In genomic region chr1:99737016-99737415, GRCh38 we compare ENCODE assay signal across 8 cellular contexts. TPM values are rescaled to one million over a fixed set of nuclear protein-coding genes. Genes with fewer than 3 reads are reported as not detected.
A peak's percentile ranks its signal among the peaks of the same experiment; 100 is the strongest.
DNase-seq lines count a peak whose midpoint lies in the region; ATAC-seq and TF ChIP-seq lines count a peak whose summit lies in the region.

No MANE protein-coding gene starts in this region.

- H3K27ac Mint-ChIP-seq in Caco-2 (ENCODE audit: unreplicated experiment) = no peak overlapping the region
- no peak overlapping the region for H3K27ac Mint-ChIP-seq in CD4-positive, alpha-beta T cell

- no peak overlapping the region for H3K23ac ChIP-seq in trophoblast cell (ENCODE audit: low read length)

- no peaks in the 10 kb centered on the region for H3K9me3 Mint-ChIP-seq in Caco-2 (ENCODE audit: unreplicated experiment)
- no peaks in the 10 kb centered on the region for H3K9me3 Mint-ChIP-seq in CD4-positive, alpha-beta T cell

- H3K4me1 Mint-ChIP-seq in Caco-2 (ENCODE audit: low read depth, unreplicated experiment) = peaks cover 12% of the 10 kb centered on the region
- no peaks in the 10 kb centered on the region for H3K4me1 Mint-ChIP-seq in CD4-positive, alpha-beta T cell (ENCODE audit: low read depth)

- H3K9me3 ChIP-seq in Caco-2 (no peaks in the 10 kb centered on the region), trophoblast cell (ENCODE audit: insufficient read depth, low read depth, low read length) (no peaks in the 10 kb centered on the region)
- H3K9me3 ChIP-seq in CD4-positive, alpha-beta T cell (ENCODE audit: control insufficient read depth, low read length) = no peaks in the 10 kb centered on the region

- H3K79me1 ChIP-seq in trophoblast cell (ENCODE audit: low read length) = no peaks in the 10 kb centered on the region

- no peaks in the 10 kb centered on the region for H3K27me3 Mint-ChIP-seq in Caco-2 (ENCODE audit: insufficient read depth, unreplicated experiment)
- H3K27me3 Mint-ChIP-seq in CD4-positive, alpha-beta T cell = no peaks in the 10 kb centered on the region

- POLR2A ChIA-PET in Caco-2 (lab: Charles Lee) = no interaction called here
- POLR2A ChIA-PET in CD4-positive, alpha-beta T cell (lab: Charles Lee) = no interaction called here

- no peak overlapping the region for H3K9ac ChIP-seq in trophoblast cell (ENCODE audit: low read length)

- no peaks in the 10 kb centered on the region for H3K27me3 ChIP-seq in Caco-2 (replicated peaks; ENCODE audit: control insufficient read depth, insufficient read depth, low read length)
- no peaks in the 10 kb centered on the region for H3K27me3 ChIP-seq in trophoblast cell (ENCODE audit: insufficient read depth, low read length)
- H3K27me3 ChIP-seq in CD4-positive, alpha-beta T cell (ENCODE audit: control insufficient read depth, insufficient read depth, low read length) = no peaks in the 10 kb centered on the region

- DNase-seq in Caco-2 (peak; percentile 34 to 45), HPDE6-E6E7 (ENCODE audit: extremely low spot score) (peak; percentile 20), RPMI7951 (ENCODE audit: low read depth) (peak; percentile 58), fibroblast of the conjunctiva (ENCODE audit: low read depth) (peak; percentile 43), trophoblast cell (peak; percentile 2 to 38)
- no peak for DNase-seq in CD4-positive, alpha-beta T cell
- no peak for DNase-seq in effector CD4-positive, alpha-beta T cell

- H2AFZ ChIP-seq in trophoblast cell (ENCODE audit: insufficient read depth, low read length, poor library complexity) = no peak overlapping the region

- TF ChIP-seq CTCF in Caco-2 (IDR thresholded peaks at IDR 0.05; ENCODE audit: insufficient read depth in 1 of 2, low read depth in 1 of 2, low read length in 1 of 2, severe bottlenecking in 1 of 2, unreplicated experiment in 1 of 2) = peak in 1 of 2 experiments; percentile 37
- TF ChIP-seq CTCF in CD4-positive, alpha-beta T cell (IDR thresholded peaks at IDR 0.05) = no peak

- no peak overlapping the region for H3K27ac ChIP-seq in trophoblast cell (ENCODE audit: low read depth, low read length)
- H3K27ac ChIP-seq in CD4-positive, alpha-beta T cell (ENCODE audit: low read depth, low read length) = no peak overlapping the region

- H3K4me3 ChIP-seq in Caco-2 (ENCODE audit: low read depth, low read length) (no peak overlapping the region), trophoblast cell (ENCODE audit: low read depth, low read length) (no peak overlapping the region)

- H4K8ac ChIP-seq in trophoblast cell (ENCODE audit: low read depth, low read length) = peak overlapping the region; percentile 60

- ATAC-seq in CD4-positive, alpha-beta T cell (ENCODE audit: poor library complexity) = no peak
- no peak for ATAC-seq in GM18498 (IDR thresholded peaks at IDR 0.05; ENCODE audit: unreplicated experiment)

- H3K4me2 ChIP-seq in trophoblast cell (ENCODE audit: low read length) = no peak overlapping the region

- no peak overlapping the region for H2BK5ac ChIP-seq in trophoblast cell (ENCODE audit: low read depth, low read length, poor library complexity)

- CTCF ChIA-PET in Caco-2 (lab: Charles Lee) = no interaction called here
- CTCF ChIA-PET in CD4-positive, alpha-beta T cell (lab: Charles Lee) = no interaction called here

- no peak overlapping the region for H3K18ac ChIP-seq in trophoblast cell (ENCODE audit: low read length)

- intact Hi-C loops in Caco-2 (cut with micrococcal nuclease; ENCODE audit: unreplicated experiment) = loop anchor here (1.0 to 2.0 kb wide), 3 partner anchors 9 to 557 kb away; no protein-coding TSS in a partner anchor
- intact Hi-C loops in CD4-positive, alpha-beta T cell (cut with DNase I, micrococcal nuclease) = no loop called here

- BruUV-seq in Caco-2 (replicated peaks; lab: Mats Ljungman, UMichigan) = no TSS peak

- H3K4ac ChIP-seq in trophoblast cell (ENCODE audit: low read depth, low read length) = no peak overlapping the region

- no peaks in the 10 kb centered on the region for H3K36me3 Mint-ChIP-seq in Caco-2 (ENCODE audit: insufficient read depth, unreplicated experiment)
- H3K36me3 Mint-ChIP-seq in CD4-positive, alpha-beta T cell (ENCODE audit: low read depth) = peaks cover 4% of the 10 kb centered on the region

- H2BK120ac ChIP-seq in trophoblast cell (ENCODE audit: insufficient read depth, low read length, poor library complexity) = no peak overlapping the region

- H3K4me3 Mint-ChIP-seq in Caco-2 (ENCODE audit: unreplicated experiment) = no peak overlapping the region
- H3K4me3 Mint-ChIP-seq in CD4-positive, alpha-beta T cell = no peak overlapping the region

- no peak overlapping the region for H2AK5ac ChIP-seq in trophoblast cell (ENCODE audit: low read length)

- no peak overlapping the region for H4K91ac ChIP-seq in trophoblast cell (ENCODE audit: low read depth, low read length)

- H3K36me3 ChIP-seq in Caco-2 (ENCODE audit: control insufficient read depth, insufficient read depth, low read length) = no peaks in the 10 kb centered on the region
- peaks cover 5 to 6% of the 10 kb centered on the region in 2 experiments for H3K36me3 ChIP-seq in trophoblast cell (ENCODE audit: control insufficient read depth in 1 of 2, insufficient read depth in 2 of 2, low read length in 2 of 2)

- H3K79me2 ChIP-seq in trophoblast cell (ENCODE audit: control insufficient read depth, insufficient read depth, low read length, poor library complexity) = no peaks in the 10 kb centered on the region

- WGBS in trophoblast cell (ENCODE audit: extremely low coverage, insufficient coverage, insufficient read length) = no CpG with 5 or more reads among the region's 4 CpGs

- peaks cover 13% of the 10 kb centered on the region for H3K4me1 ChIP-seq in Caco-2
- H3K4me1 ChIP-seq in trophoblast cell (ENCODE audit: control insufficient read depth in 1 of 2, insufficient read depth in 2 of 2, low read length in 2 of 2) = no peaks in the 10 kb centered on the region

- H2BK12ac ChIP-seq in trophoblast cell (ENCODE audit: low read length) = no peak overlapping the region

- no peak overlapping the region for H3K14ac ChIP-seq in trophoblast cell (ENCODE audit: low read length)

- no peak overlapping the region for H4K12ac ChIP-seq in trophoblast cell (ENCODE audit: low read depth, low read length)

RNA-seq across cellular contexts. Expression of gene FRRS1, which starts 29.4 kb away (rescaled TPM):
- 9.6 and 11.1 TPM in 2 replicates for total RNA-seq in Caco-2 (2022)
- 7.8 and 9.7 TPM in 2 replicates for total RNA-seq in RPMI7951 (2014; rRNA removed; shearing (Covaris generic))
- polyA plus RNA-seq in trophoblast cell (2013) = 16.0 and 16.6 TPM in 2 replicates
- 1 to 10 TPM in 1 of 2 experiments, under 1 TPM in 1; 0.33 to 1.1 TPM for total RNA-seq in CD4-positive, alpha-beta T cell

Comparison
In these comparisons a context has a peak if more than half of its experiments do, and no peak if none do; other contexts are left out.
1. DNase-seq: peak in Caco-2 (2 of 2), HPDE6-E6E7 (single experiment), RPMI7951 (single experiment), fibroblast of the conjunctiva (single experiment) and trophoblast cell (2 of 2); none in CD4-positive, alpha-beta T cell (0 of 10) and effector CD4-positive, alpha-beta T cell (single experiment).